9 cellular contexts compared by ENCODE assay signal in genomic region chr1:59506952-59507351, GRCh38.
A peak's percentile ranks its signal among the peaks of the same experiment; 100 is the strongest.
DNase-seq lines count a peak whose midpoint lies in the region; ATAC-seq, FAIRE-seq and TF ChIP-seq lines count a peak whose summit lies in the region.
"Had no signal": no experiment of that assay in that cellular context is flagged by ENCODE, and none has a peak within 500 bp of the region (broad histone marks: within the 10 kb centered on the region; RNA-seq: fewer than 3 reads in every experiment).

No MANE protein-coding gene starts in this region.

- H3K27ac ChIP-seq in K562 (ENCODE audit: extremely low read depth, low read depth, low read length): peak overlapping the region; percentile 52; the same call in 1 of the 3 replicates
- H3K27ac ChIP-seq in CD4-positive, alpha-beta T cell (ENCODE audit: low read depth, low read length): no peak overlapping the region
- H3K27ac ChIP-seq: Peyer's patch had no signal

- in situ Hi-C loops in K562 (cut with MboI): no loop called here

- no peak overlapping the region for H3K27ac Mint-ChIP-seq in activated CD4-positive, alpha-beta memory T cell treated with anti-CD3 and anti-CD28 coated beads, Interleukin-2, amount 10 ng/mL, durations not matched to agents 7 days and 5 days
- no peak overlapping the region for H3K27ac Mint-ChIP-seq in CD4-positive, alpha-beta T cell

- H3K79me2 ChIP-seq in K562 (ENCODE audit: control insufficient read depth, insufficient read depth, low read length): no peaks in the 10 kb centered on the region

- no peaks in the 10 kb centered on the region for H3K36me3 Mint-ChIP-seq in activated CD4-positive, alpha-beta memory T cell treated with anti-CD3 and anti-CD28 coated beads, Interleukin-2, amount 10 ng/mL, durations not matched to agents 7 days and 5 days (ENCODE audit: low read depth)
- H3K36me3 Mint-ChIP-seq in CD4-positive, alpha-beta T cell (ENCODE audit: low read depth): no peaks in the 10 kb centered on the region

- no peak overlapping the region for H3K9ac ChIP-seq in K562 (ENCODE audit: insufficient read depth in 1 of 2, low read depth in 2 of 2, low read length in 2 of 2)
- H3K9ac ChIP-seq in skeletal muscle satellite cell (ENCODE audit: low read depth, low read length): peak overlapping the region; percentile 51

- H2AFZ ChIP-seq in K562 (ENCODE audit: low read depth, low read length): peak overlapping the region; percentile 68; the same call in 1 of the 2 replicates

- TF ChIP-seq CTCF in K562 (IDR thresholded peaks at IDR 0.05 in 2 of 3, conservative IDR thresholded peaks at IDR 0.05 in 1 of 3; ENCODE audit: insufficient read depth in 2 of 3, low read depth in 1 of 3, low read length in 3 of 3): no peak
- TF ChIP-seq CTCF in CD4-positive, alpha-beta T cell (IDR thresholded peaks at IDR 0.05): no peak

- H4K20me1 ChIP-seq in K562 (replicated peaks; ENCODE audit: control insufficient read depth, insufficient read depth, low read length): no peaks in the 10 kb centered on the region

- H3K27me3 Mint-ChIP-seq in activated CD4-positive, alpha-beta memory T cell treated with anti-CD3 and anti-CD28 coated beads, Interleukin-2, amount 10 ng/mL, durations not matched to agents 7 days and 5 days: no peaks in the 10 kb centered on the region
- H3K27me3 Mint-ChIP-seq in CD4-positive, alpha-beta T cell: no peaks in the 10 kb centered on the region

- H3K27me3 ChIP-seq in K562 (ENCODE audit: control insufficient read depth in 2 of 2, insufficient read depth in 2 of 2, low read length in 2 of 2): no peaks in the 10 kb centered on the region
- no peaks in the 10 kb centered on the region for H3K27me3 ChIP-seq in skeletal muscle satellite cell (ENCODE audit: control insufficient read depth, insufficient read depth, low read length)
- no peaks in the 10 kb centered on the region for H3K27me3 ChIP-seq in CD4-positive, alpha-beta T cell (ENCODE audit: control insufficient read depth, insufficient read depth, low read length)
- H3K27me3 ChIP-seq: Peyer's patch had no signal

- no peaks in the 10 kb centered on the region for H3K9me1 ChIP-seq in K562 (ENCODE audit: control insufficient read depth, insufficient read depth, low read length)

- ATAC-seq in HG03354 (IDR thresholded peaks at IDR 0.05; ENCODE audit: poor library complexity, severe bottlenecking, unreplicated experiment) (peak; percentile 89), K562 (peak; percentile 74)
- no peak for ATAC-seq in CD4-positive, alpha-beta T cell (ENCODE audit: poor library complexity)

- FAIRE-seq in K562 (lab: Jason Lieb, UNC): peak; percentile 66

- no peak for TF ChIP-seq EP300 in K562 (IDR thresholded peaks at IDR 0.05; ENCODE audit: low read length)

- H3K36me3 ChIP-seq in K562 (ENCODE audit: control insufficient read depth, insufficient read depth, low read length) (no peaks in the 10 kb centered on the region), skeletal muscle satellite cell (ENCODE audit: insufficient read depth, low read length) (no peaks in the 10 kb centered on the region)
- H3K36me3 ChIP-seq: Peyer's patch had no signal

- no peak for TF ChIP-seq POLR2A in K562 (conservative IDR thresholded peaks at IDR 0.05)

- 0 out of 2 replicates have a peak overlapping the region, but pooled peaks have one; percentile 0 for H3K4me2 ChIP-seq in K562 (ENCODE audit: insufficient read depth, low read length)
- H3K4me2 ChIP-seq in skeletal muscle satellite cell (ENCODE audit: low read length): peak overlapping the region; percentile 59

- no peaks in the 10 kb centered on the region for H3K9me3 Mint-ChIP-seq in activated CD4-positive, alpha-beta memory T cell treated with anti-CD3 and anti-CD28 coated beads, Interleukin-2, amount 10 ng/mL, durations not matched to agents 7 days and 5 days
- no peaks in the 10 kb centered on the region for H3K9me3 Mint-ChIP-seq in CD4-positive, alpha-beta T cell

- no peak overlapping the region for H3K4me3 Mint-ChIP-seq in activated CD4-positive, alpha-beta memory T cell treated with anti-CD3 and anti-CD28 coated beads, Interleukin-2, amount 10 ng/mL, durations not matched to agents 7 days and 5 days
- no peak overlapping the region for H3K4me3 Mint-ChIP-seq in CD4-positive, alpha-beta T cell

- no peaks in the 10 kb centered on the region for H3K4me1 Mint-ChIP-seq in activated CD4-positive, alpha-beta memory T cell treated with anti-CD3 and anti-CD28 coated beads, Interleukin-2, amount 10 ng/mL, durations not matched to agents 7 days and 5 days
- no peaks in the 10 kb centered on the region for H3K4me1 Mint-ChIP-seq in CD4-positive, alpha-beta T cell (ENCODE audit: low read depth)

- POLR2A ChIA-PET in K562 (lab: Yijun Ruan, JAX): interaction anchor here (0.6 kb wide), 1 partner anchor 201 kb away, joined by 3 read pairs; no protein-coding TSS in a partner anchor
- POLR2A ChIA-PET in activated CD4-positive, alpha-beta memory T cell treated with anti-CD3 and anti-CD28 coated beads, Interleukin-2, amount 10 ng/mL, durations not matched to agents 7 days and 5 days (lab: Charles Lee): no interaction called here
- POLR2A ChIA-PET in CD4-positive, alpha-beta T cell (lab: Charles Lee): no interaction called here

- no peak overlapping the region for H3K4me3 ChIP-seq in K562
- H3K4me3 ChIP-seq in skeletal muscle satellite cell (ENCODE audit: low read length): peak overlapping the region; percentile 5
- H3K4me3 ChIP-seq: Peyer's patch had no signal

- intact Hi-C loops in K562 (cut with micrococcal nuclease): loop anchor here (5.0 kb wide), 1 partner anchor 210 kb away; the partner anchor contains the start of gene FGGY
- intact Hi-C loops in CD4-positive, alpha-beta T cell (cut with DNase I, micrococcal nuclease): no loop called here

- peak; percentile 35 for DNase-seq in NCI-H2029 treated with DMSO at 0.1 percent for 48 hours (lab: John Stamatoyannopoulos, UW)
- DNase-seq in NCI-H2029 (lab: John Stamatoyannopoulos, UW): no peak
- DNase-seq in K562 (ENCODE audit: extremely low read depth in 1 of 4, low spot score in 3 of 4): peak in 2 of 4 experiments; percentile 23 to 34
- DNase-seq in activated CD4-positive, alpha-beta memory T cell treated with anti-CD3 and anti-CD28 coated beads, Interleukin-2, amount 10 ng/mL, durations not matched to agents 7 days and 5 days: no peak
- DNase-seq in NCI-H446 (lab: John Stamatoyannopoulos, UW): no peak
- no peak for DNase-seq in CD4-positive, alpha-beta T cell

- CTCF ChIA-PET in K562 (lab: Yijun Ruan, JAX; ENCODE audit: low intra/inter-chr PET ratio): no interaction called here
- CTCF ChIA-PET in activated CD4-positive, alpha-beta memory T cell treated with anti-CD3 and anti-CD28 coated beads, Interleukin-2, amount 10 ng/mL, durations not matched to agents 7 days and 5 days (lab: Charles Lee): interaction anchor here (0.7 kb wide), 1 partner anchor 104 kb away, joined by 3 read pairs; no protein-coding TSS in a partner anchor
- CTCF ChIA-PET in CD4-positive, alpha-beta T cell (lab: Charles Lee): no interaction called here

- TF ChIP-seq RAD21 in K562 (CRISPR knock-in tag; conservative IDR thresholded peaks at IDR 0.05 in 1 of 2, IDR thresholded peaks at IDR 0.05 in 1 of 2): no peak

- 3% methylated on average over 3 of the region's 3 CpGs for WGBS in K562 (ENCODE audit: insufficient coverage, low coverage, missing lambda C conversion rate)

- no peaks in the 10 kb centered on the region for H3K9me3 ChIP-seq in K562 (replicated peaks; ENCODE audit: control insufficient read depth, insufficient read depth, low read depth, low read length)
- H3K9me3 ChIP-seq in skeletal muscle satellite cell (replicated peaks; ENCODE audit: low read length): no peaks in the 10 kb centered on the region
- H3K9me3 ChIP-seq in CD4-positive, alpha-beta T cell (ENCODE audit: control insufficient read depth, low read length): no peaks in the 10 kb centered on the region
- H3K9me3 ChIP-seq: Peyer's patch had no signal

- peaks cover 0 to 34% of the 10 kb centered on the region in 2 experiments; a peak in 3 of 5 replicates for H3K4me1 ChIP-seq in K562 (replicated peaks in 1 of 2; ENCODE audit: control insufficient read depth in 2 of 2, insufficient read depth in 2 of 2, low read length in 2 of 2)
- H3K4me1 ChIP-seq in skeletal muscle satellite cell (ENCODE audit: control insufficient read depth, insufficient read depth, low read length): peaks cover 37% of the 10 kb centered on the region
- H3K4me1 ChIP-seq: Peyer's patch had no signal

- no TSS peak for BruUV-seq in K562 (replicated peaks; lab: Mats Ljungman, UMichigan)

TF ChIP-seq in K562, 482 proteins besides CTCF, POLR2A, EP300 and RAD21 (continues in another document):
- 0 out of 2 replicates have a peak, but pooled peaks have one; percentile 32 for TF ChIP-seq ZNF395 (CRISPR knock-in tag; IDR thresholded peaks at IDR 0.05)
- peak; percentile 69; the same call in 1 of the 2 replicates for TF ChIP-seq ZNF589 (CRISPR knock-in tag; IDR thresholded peaks at IDR 0.05; ENCODE audit: low read depth)
- no peak for TF ChIP-seq RBM34 (IDR thresholded peaks at IDR 0.05; ENCODE audit: borderline replicate concordance, insufficient read depth, low read length)
- no peak for TF ChIP-seq ZSCAN32 (CRISPR knock-in tag; IDR thresholded peaks at IDR 0.05)
- no peak for TF ChIP-seq JUND (IDR thresholded peaks at IDR 0.05; ENCODE audit: borderline replicate concordance, low read depth, low read length)
- peak; percentile 16; the same call in 1 of the 3 replicates for TF ChIP-seq JUND (tag; IDR thresholded peaks at IDR 0.05; ENCODE audit: borderline replicate concordance, low read depth, low read length)
- TF ChIP-seq SPI1 (IDR thresholded peaks at IDR 0.05; ENCODE audit: borderline replicate concordance, low read depth, low read length): peak; percentile 96
- TF ChIP-seq L3MBTL2 (IDR thresholded peaks at IDR 0.05): peak; percentile 37; the same call in 1 of the 2 replicates
- no peak for TF ChIP-seq HMGN3 (IDR thresholded peaks at IDR 0.05; ENCODE audit: borderline replicate concordance, extremely low read depth, insufficient read length, low read depth, low read length)
- no peak for TF ChIP-seq RBM22 (IDR thresholded peaks at IDR 0.05; ENCODE audit: low read depth, low read length, poor library complexity, severe bottlenecking)
- TF ChIP-seq MYBL2 (IDR thresholded peaks at IDR 0.05; ENCODE audit: low read depth): peak; percentile 86
- no peak for TF ChIP-seq MYBL2 (CRISPR knock-in tag; IDR thresholded peaks at IDR 0.05; ENCODE audit: borderline replicate concordance)
